Comparison of ENCODE assay signal across 1 cellular context in the genomic region with DNA sequence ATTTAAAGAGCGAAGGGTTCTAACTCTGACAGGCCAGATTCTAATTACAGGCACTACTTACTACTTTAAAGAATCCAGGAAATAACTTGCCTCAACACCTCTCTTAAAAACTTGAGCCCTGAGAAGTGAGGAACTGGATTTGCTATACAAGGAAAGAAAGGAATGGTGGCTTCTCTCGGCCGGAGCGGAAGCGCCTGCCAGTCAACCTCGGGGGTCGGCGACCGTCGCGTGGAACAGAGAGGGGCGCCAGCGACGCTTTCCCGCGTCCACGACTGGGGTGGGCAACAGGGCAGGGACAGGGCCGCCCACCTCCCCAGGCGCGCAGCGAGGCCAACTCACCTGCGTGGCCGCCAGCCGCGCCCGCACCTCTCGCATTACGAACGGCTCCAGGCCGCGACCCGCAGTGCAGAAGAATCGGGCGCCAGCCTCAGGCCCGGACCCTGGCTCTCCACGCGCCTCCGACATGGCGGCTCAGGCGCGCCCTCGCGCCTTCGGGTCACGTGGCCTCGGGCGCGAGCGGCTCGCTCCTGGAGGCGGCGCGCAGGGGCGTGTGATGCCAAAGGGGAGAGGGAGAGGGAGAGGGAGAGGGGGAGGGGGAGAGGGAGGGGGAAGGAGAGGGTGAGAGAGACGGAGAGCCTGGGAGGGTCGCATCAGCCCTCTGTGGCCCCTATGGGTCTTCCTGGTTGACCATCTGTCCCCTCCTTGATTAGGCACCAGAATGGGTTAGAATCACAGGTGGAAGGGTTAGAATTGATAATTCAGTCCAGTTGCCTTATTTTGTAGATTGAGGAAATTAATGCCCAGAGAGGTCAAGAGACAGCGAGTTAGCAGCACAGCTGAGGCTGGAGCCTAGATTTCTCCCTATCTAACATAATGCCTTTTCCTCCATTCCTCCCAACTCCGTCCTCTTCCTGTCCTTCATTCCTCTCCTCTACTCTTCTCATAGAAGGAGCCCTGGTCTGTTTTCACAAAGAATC.
TF ChIP-seq lines count a peak whose summit lies in the region.

A gene with protein sequence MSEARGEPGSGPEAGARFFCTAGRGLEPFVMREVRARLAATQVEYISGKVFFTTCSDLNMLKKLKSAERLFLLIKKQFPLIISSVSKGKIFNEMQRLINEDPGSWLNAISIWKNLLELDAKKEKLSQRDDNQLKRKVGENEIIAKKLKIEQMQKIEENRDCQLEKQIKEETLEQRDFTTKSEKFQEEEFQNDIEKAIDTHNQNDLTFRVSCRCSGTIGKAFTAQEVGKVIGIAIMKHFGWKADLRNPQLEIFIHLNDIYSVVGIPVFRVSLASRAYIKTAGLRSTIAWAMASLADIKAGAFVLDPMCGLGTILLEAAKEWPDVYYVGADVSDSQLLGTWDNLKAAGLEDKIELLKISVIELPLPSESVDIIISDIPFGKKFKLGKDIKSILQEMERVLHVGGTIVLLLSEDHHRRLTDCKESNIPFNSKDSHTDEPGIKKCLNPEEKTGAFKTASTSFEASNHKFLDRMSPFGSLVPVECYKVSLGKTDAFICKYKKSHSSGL (minus strand): TSS at position 484 of the 977 bp plus-strand sequence. CDS start 19 bp downstream, at position 465.

TF ChIP-seq in HepG2, 621 proteins besides CTCF, POLR2A, EP300 and RAD21 (continued from another document and continues in another):
- TF ChIP-seq SCMH1 (CRISPR knock-in tag; IDR thresholded peaks at IDR 0.05; ENCODE audit: borderline replicate concordance): no peak
- TF ChIP-seq, protein P1, sequence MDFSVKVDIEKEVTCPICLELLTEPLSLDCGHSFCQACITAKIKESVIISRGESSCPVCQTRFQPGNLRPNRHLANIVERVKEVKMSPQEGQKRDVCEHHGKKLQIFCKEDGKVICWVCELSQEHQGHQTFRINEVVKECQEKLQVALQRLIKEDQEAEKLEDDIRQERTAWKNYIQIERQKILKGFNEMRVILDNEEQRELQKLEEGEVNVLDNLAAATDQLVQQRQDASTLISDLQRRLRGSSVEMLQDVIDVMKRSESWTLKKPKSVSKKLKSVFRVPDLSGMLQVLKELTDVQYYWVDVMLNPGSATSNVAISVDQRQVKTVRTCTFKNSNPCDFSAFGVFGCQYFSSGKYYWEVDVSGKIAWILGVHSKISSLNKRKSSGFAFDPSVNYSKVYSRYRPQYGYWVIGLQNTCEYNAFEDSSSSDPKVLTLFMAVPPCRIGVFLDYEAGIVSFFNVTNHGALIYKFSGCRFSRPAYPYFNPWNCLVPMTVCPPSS (IDR thresholded peaks at IDR 0.05): no peak
- TF ChIP-seq NKX3-1 (CRISPR knock-in tag; IDR thresholded peaks at IDR 0.05): peak; percentile 96
- TF ChIP-seq ZNF562 (CRISPR knock-in tag; IDR thresholded peaks at IDR 0.05; ENCODE audit: borderline replicate concordance): no peak
- TF ChIP-seq, protein P2, sequence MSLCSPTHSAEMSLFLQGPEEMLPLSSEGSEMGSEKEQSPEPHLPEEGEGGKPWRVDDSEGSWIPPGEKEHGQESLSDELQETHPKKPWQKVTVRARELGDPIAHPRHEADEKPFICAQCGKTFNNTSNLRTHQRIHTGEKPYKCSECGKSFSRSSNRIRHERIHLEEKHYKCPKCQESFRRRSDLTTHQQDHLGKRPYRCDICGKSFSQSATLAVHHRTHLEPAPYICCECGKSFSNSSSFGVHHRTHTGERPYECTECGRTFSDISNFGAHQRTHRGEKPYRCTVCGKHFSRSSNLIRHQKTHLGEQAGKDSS (CRISPR knock-in tag; IDR thresholded peaks at IDR 0.05; ENCODE audit: borderline replicate concordance, low read depth): peak; percentile 92
- no peak for TF ChIP-seq EHMT2 (IDR thresholded peaks at IDR 0.05; ENCODE audit: borderline replicate concordance, low read depth, low read length)
- TF ChIP-seq DPF2 (CRISPR knock-in tag; IDR thresholded peaks at IDR 0.05; ENCODE audit: borderline replicate concordance, low read depth): no peak
- TF ChIP-seq JARID2 (CRISPR knock-in tag; IDR thresholded peaks at IDR 0.05; ENCODE audit: insufficient replicate concordance): no peak
- TF ChIP-seq ZSCAN20 (CRISPR knock-in tag; IDR thresholded peaks at IDR 0.05; ENCODE audit: borderline replicate concordance): peak; percentile 81
- TF ChIP-seq ZNF543 (CRISPR knock-in tag; IDR thresholded peaks at IDR 0.05): peak; percentile 95
- 0 out of 2 replicates have a peak, but pooled peaks have one; percentile 75 for TF ChIP-seq STAT5B (CRISPR knock-in tag; IDR thresholded peaks at IDR 0.05)
- peak; percentile 53 for TF ChIP-seq ZMYM2 (CRISPR knock-in tag; IDR thresholded peaks at IDR 0.05)
- peak; percentile 43; the same call in 1 of the 2 replicates for TF ChIP-seq BCL6 (CRISPR knock-in tag; IDR thresholded peaks at IDR 0.05)
- no peak for TF ChIP-seq ZNF20 (CRISPR knock-in tag; IDR thresholded peaks at IDR 0.05)
- no peak for TF ChIP-seq ZNF674 (CRISPR knock-in tag; IDR thresholded peaks at IDR 0.05; ENCODE audit: low read depth)
- TF ChIP-seq BRCA1 (CRISPR knock-in tag; IDR thresholded peaks at IDR 0.05): peak; percentile 92
- TF ChIP-seq ZNF878 (CRISPR knock-in tag; IDR thresholded peaks at IDR 0.05): 0 out of 2 replicates have a peak, but pooled peaks have one; percentile 92
- no peak; the same call in 1 of the 2 replicates for TF ChIP-seq RFXANK (CRISPR knock-in tag; IDR thresholded peaks at IDR 0.05)
- TF ChIP-seq ZNF431 (CRISPR knock-in tag; IDR thresholded peaks at IDR 0.05; ENCODE audit: borderline replicate concordance, low read depth): peak; percentile 91; the same call in 1 of the 2 replicates
- TF ChIP-seq, protein P3, sequence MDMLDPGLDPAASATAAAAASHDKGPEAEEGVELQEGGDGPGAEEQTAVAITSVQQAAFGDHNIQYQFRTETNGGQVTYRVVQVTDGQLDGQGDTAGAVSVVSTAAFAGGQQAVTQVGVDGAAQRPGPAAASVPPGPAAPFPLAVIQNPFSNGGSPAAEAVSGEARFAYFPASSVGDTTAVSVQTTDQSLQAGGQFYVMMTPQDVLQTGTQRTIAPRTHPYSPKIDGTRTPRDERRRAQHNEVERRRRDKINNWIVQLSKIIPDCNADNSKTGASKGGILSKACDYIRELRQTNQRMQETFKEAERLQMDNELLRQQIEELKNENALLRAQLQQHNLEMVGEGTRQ (IDR thresholded peaks at IDR 0.05; ENCODE audit: low read depth, low read length): peak; percentile 69
- TF ChIP-seq, protein P3 (CRISPR knock-in tag; IDR thresholded peaks at IDR 0.05; ENCODE audit: borderline replicate concordance): peak; percentile 81; the same call in 1 of the 2 replicates
- TF ChIP-seq, protein P4, sequence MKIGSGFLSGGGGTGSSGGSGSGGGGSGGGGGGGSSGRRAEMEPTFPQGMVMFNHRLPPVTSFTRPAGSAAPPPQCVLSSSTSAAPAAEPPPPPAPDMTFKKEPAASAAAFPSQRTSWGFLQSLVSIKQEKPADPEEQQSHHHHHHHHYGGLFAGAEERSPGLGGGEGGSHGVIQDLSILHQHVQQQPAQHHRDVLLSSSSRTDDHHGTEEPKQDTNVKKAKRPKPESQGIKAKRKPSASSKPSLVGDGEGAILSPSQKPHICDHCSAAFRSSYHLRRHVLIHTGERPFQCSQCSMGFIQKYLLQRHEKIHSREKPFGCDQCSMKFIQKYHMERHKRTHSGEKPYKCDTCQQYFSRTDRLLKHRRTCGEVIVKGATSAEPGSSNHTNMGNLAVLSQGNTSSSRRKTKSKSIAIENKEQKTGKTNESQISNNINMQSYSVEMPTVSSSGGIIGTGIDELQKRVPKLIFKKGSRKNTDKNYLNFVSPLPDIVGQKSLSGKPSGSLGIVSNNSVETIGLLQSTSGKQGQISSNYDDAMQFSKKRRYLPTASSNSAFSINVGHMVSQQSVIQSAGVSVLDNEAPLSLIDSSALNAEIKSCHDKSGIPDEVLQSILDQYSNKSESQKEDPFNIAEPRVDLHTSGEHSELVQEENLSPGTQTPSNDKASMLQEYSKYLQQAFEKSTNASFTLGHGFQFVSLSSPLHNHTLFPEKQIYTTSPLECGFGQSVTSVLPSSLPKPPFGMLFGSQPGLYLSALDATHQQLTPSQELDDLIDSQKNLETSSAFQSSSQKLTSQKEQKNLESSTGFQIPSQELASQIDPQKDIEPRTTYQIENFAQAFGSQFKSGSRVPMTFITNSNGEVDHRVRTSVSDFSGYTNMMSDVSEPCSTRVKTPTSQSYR (CRISPR knock-in tag; IDR thresholded peaks at IDR 0.05; ENCODE audit: borderline replicate concordance): peak; percentile 58
- TF ChIP-seq ZNF598 (CRISPR knock-in tag; IDR thresholded peaks at IDR 0.05; ENCODE audit: borderline replicate concordance): peak; percentile 99
- TF ChIP-seq NR1H2 (CRISPR knock-in tag; IDR thresholded peaks at IDR 0.05; ENCODE audit: borderline replicate concordance, low read depth): no peak; the same call in 1 of the 2 replicates
- peak; percentile 16; the same call in 1 of the 2 replicates for TF ChIP-seq FOXJ3 (CRISPR knock-in tag; IDR thresholded peaks at IDR 0.05; ENCODE audit: borderline replicate concordance)
- peak; percentile 97 for TF ChIP-seq ZNF724P (CRISPR knock-in tag; IDR thresholded peaks at IDR 0.05; ENCODE audit: borderline replicate concordance)
- TF ChIP-seq, protein P5, sequence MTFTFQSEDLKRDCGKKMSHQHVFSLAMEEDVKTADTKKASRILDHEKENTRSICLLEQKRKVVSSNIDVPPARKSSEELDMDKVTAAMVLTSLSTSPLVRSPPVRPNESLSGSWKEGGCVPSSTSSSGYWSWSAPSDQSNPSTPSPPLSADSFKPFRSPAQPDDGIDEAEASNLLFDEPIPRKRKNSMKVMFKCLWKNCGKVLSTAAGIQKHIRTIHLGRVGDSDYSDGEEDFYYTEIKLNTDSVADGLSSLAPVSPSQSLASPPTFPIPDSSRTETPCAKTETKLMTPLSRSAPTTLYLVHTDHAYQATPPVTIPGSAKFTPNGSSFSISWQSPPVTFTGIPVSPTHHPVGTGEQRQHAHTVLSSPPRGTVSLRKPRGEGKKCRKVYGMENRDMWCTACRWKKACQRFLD (CRISPR knock-in tag; IDR thresholded peaks at IDR 0.05; ENCODE audit: borderline replicate concordance): peak; percentile 97
- no peak; the same call in 1 of the 2 replicates for TF ChIP-seq ZNF17 (CRISPR knock-in tag; IDR thresholded peaks at IDR 0.05)
- peak; percentile 53 for TF ChIP-seq U2AF1 (optimal IDR thresholded peaks at IDR 0.05; ENCODE audit: low read depth, low read length)
- peak; percentile 35; the same call in 1 of the 2 replicates for TF ChIP-seq NCOA2 (CRISPR knock-in tag; IDR thresholded peaks at IDR 0.05)
- TF ChIP-seq ZNF124 (CRISPR knock-in tag; IDR thresholded peaks at IDR 0.05): peak; percentile 84
- peak; percentile 97 for TF ChIP-seq ZNF430 (CRISPR knock-in tag; IDR thresholded peaks at IDR 0.05)
- peak; percentile 78; the same call in 1 of the 2 replicates for TF ChIP-seq ZSCAN31 (CRISPR knock-in tag; IDR thresholded peaks at IDR 0.05; ENCODE audit: low read depth)
- TF ChIP-seq, protein P6, sequence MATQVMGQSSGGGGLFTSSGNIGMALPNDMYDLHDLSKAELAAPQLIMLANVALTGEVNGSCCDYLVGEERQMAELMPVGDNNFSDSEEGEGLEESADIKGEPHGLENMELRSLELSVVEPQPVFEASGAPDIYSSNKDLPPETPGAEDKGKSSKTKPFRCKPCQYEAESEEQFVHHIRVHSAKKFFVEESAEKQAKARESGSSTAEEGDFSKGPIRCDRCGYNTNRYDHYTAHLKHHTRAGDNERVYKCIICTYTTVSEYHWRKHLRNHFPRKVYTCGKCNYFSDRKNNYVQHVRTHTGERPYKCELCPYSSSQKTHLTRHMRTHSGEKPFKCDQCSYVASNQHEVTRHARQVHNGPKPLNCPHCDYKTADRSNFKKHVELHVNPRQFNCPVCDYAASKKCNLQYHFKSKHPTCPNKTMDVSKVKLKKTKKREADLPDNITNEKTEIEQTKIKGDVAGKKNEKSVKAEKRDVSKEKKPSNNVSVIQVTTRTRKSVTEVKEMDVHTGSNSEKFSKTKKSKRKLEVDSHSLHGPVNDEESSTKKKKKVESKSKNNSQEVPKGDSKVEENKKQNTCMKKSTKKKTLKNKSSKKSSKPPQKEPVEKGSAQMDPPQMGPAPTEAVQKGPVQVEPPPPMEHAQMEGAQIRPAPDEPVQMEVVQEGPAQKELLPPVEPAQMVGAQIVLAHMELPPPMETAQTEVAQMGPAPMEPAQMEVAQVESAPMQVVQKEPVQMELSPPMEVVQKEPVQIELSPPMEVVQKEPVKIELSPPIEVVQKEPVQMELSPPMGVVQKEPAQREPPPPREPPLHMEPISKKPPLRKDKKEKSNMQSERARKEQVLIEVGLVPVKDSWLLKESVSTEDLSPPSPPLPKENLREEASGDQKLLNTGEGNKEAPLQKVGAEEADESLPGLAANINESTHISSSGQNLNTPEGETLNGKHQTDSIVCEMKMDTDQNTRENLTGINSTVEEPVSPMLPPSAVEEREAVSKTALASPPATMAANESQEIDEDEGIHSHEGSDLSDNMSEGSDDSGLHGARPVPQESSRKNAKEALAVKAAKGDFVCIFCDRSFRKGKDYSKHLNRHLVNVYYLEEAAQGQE (IDR thresholded peaks at IDR 0.05; ENCODE audit: borderline replicate concordance in 1 of 2, low read depth in 1 of 2, low read length in 2 of 2): peak in 1 of 2 experiments; percentile 49; a peak in 1 of 4 replicates
- peak; percentile 94 for TF ChIP-seq BORCS8-MEF2B (CRISPR knock-in tag; IDR thresholded peaks at IDR 0.05)
- peak; percentile 88 for TF ChIP-seq DR1 (CRISPR knock-in tag; IDR thresholded peaks at IDR 0.05)
- TF ChIP-seq, protein P7, sequence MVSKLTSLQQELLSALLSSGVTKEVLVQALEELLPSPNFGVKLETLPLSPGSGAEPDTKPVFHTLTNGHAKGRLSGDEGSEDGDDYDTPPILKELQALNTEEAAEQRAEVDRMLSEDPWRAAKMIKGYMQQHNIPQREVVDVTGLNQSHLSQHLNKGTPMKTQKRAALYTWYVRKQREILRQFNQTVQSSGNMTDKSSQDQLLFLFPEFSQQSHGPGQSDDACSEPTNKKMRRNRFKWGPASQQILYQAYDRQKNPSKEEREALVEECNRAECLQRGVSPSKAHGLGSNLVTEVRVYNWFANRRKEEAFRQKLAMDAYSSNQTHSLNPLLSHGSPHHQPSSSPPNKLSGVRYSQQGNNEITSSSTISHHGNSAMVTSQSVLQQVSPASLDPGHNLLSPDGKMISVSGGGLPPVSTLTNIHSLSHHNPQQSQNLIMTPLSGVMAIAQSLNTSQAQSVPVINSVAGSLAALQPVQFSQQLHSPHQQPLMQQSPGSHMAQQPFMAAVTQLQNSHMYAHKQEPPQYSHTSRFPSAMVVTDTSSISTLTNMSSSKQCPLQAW (CRISPR knock-in tag; IDR thresholded peaks at IDR 0.05): no peak
- TF ChIP-seq, protein P8, sequence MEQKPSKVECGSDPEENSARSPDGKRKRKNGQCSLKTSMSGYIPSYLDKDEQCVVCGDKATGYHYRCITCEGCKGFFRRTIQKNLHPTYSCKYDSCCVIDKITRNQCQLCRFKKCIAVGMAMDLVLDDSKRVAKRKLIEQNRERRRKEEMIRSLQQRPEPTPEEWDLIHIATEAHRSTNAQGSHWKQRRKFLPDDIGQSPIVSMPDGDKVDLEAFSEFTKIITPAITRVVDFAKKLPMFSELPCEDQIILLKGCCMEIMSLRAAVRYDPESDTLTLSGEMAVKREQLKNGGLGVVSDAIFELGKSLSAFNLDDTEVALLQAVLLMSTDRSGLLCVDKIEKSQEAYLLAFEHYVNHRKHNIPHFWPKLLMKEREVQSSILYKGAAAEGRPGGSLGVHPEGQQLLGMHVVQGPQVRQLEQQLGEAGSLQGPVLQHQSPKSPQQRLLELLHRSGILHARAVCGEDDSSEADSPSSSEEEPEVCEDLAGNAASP (CRISPR knock-in tag; IDR thresholded peaks at IDR 0.05; ENCODE audit: borderline replicate concordance): peak; percentile 82
